3 cellular contexts compared by ENCODE assay signal in genomic region chr1:75263616-75264015, GRCh38.
DNase-seq lines count a peak whose midpoint lies in the region; ATAC-seq, FAIRE-seq and TF ChIP-seq lines count a peak whose summit lies in the region.
"Not testable (repeated sequence)": the region's sequence is repeated elsewhere in the genome, so short reads cannot be mapped to it uniquely, and the experiment has no call there.

No MANE protein-coding gene starts in this region.

- intact Hi-C loops in K562 (cut with micrococcal nuclease) = loop anchor here (10.0 kb wide), 1 partner anchor 461 kb away; the partner anchor contains the start of gene ACADM

- not testable (repeated sequence) for TF ChIP-seq EP300 in K562 (IDR thresholded peaks at IDR 0.05; ENCODE audit: low read length)

- not testable (repeated sequence) for TF ChIP-seq CTCF in HEK293 (tag by site-specific recombination; IDR thresholded peaks at IDR 0.05); K562 (IDR thresholded peaks at IDR 0.05 in 2 of 3, conservative IDR thresholded peaks at IDR 0.05 in 1 of 3; ENCODE audit: insufficient read depth in 2 of 3, low read depth in 1 of 3, low read length in 3 of 3)

- in situ Hi-C loops in K562 (cut with MboI) = not testable (repeated sequence)

- not testable (repeated sequence) for FAIRE-seq in K562 (lab: Jason Lieb, UNC)

- not testable (repeated sequence) for H3K79me2 ChIP-seq in K562 (ENCODE audit: control insufficient read depth, insufficient read depth, low read length)

- H3K9me3 ChIP-seq in HEK293 (ENCODE audit: control insufficient read depth, insufficient read depth, low read depth, low read length); K562 (replicated peaks; ENCODE audit: control insufficient read depth, insufficient read depth, low read depth, low read length): not testable (repeated sequence)

- not testable (repeated sequence) for H3K9me1 ChIP-seq in K562 (ENCODE audit: control insufficient read depth, insufficient read depth, low read length)

- peak overlapping the region; percentile 77 for H3K27ac Mint-ChIP-seq in memory B cell

- H3K9ac ChIP-seq in K562 (ENCODE audit: insufficient read depth in 1 of 2, low read depth in 2 of 2, low read length in 2 of 2) = not testable (repeated sequence)

- not testable (repeated sequence) for H3K4me2 ChIP-seq in K562 (ENCODE audit: insufficient read depth, low read length)

- H3K4me1 Mint-ChIP-seq in memory B cell = peaks cover 31% of the 10 kb centered on the region

- POLR2A ChIA-PET in HEK293 (lab: Yijun Ruan, JAX) = interaction anchor here (0.6 kb wide), 1 partner anchor 282 kb away, joined by 3 read pairs; no protein-coding TSS in a partner anchor
- POLR2A ChIA-PET in K562 (lab: Yijun Ruan, JAX) = not testable (repeated sequence)

- 29% methylated on average over 2 of the region's 2 CpGs for WGBS in K562 (ENCODE audit: insufficient coverage, low coverage, missing lambda C conversion rate)

- H3K4me3 ChIP-seq in HEK293 (ENCODE audit: low read depth, low read length); K562: not testable (repeated sequence)

- not testable (repeated sequence) for H3K27me3 Mint-ChIP-seq in memory B cell

- H3K27ac ChIP-seq in HEK293 (ENCODE audit: extremely low read depth, low read depth, low read length); K562 (ENCODE audit: extremely low read depth, low read depth, low read length): not testable (repeated sequence)

- not testable (repeated sequence) for DNase-seq in K562 (ENCODE audit: extremely low read depth in 1 of 4, low spot score in 3 of 4); memory B cell (ENCODE audit: low spot score in 2 of 2)

- BruUV-seq in K562 (replicated peaks; lab: Mats Ljungman, UMichigan) = not testable (repeated sequence)

- H3K27me3 ChIP-seq in K562 (ENCODE audit: control insufficient read depth in 2 of 2, insufficient read depth in 2 of 2, low read length in 2 of 2) = not testable (repeated sequence)

- not testable (repeated sequence) for H3K36me3 ChIP-seq in HEK293 (ENCODE audit: control insufficient read depth in 2 of 2, insufficient read depth in 1 of 2, low read length in 2 of 2); K562 (ENCODE audit: control insufficient read depth, insufficient read depth, low read length)

- TF ChIP-seq POLR2A in K562 (conservative IDR thresholded peaks at IDR 0.05) = not testable (repeated sequence)

- H3K4me3 Mint-ChIP-seq in memory B cell = not testable (repeated sequence)

- H3K4me1 ChIP-seq in HEK293 (ENCODE audit: control insufficient read depth, insufficient read depth, low read length); K562 (replicated peaks in 1 of 2; ENCODE audit: control insufficient read depth in 2 of 2, insufficient read depth in 2 of 2, low read length in 2 of 2): not testable (repeated sequence)

- TF ChIP-seq RAD21 in K562 (CRISPR knock-in tag; conservative IDR thresholded peaks at IDR 0.05 in 1 of 2, IDR thresholded peaks at IDR 0.05 in 1 of 2) = not testable (repeated sequence)

- not testable (repeated sequence) for H4K20me1 ChIP-seq in K562 (replicated peaks; ENCODE audit: control insufficient read depth, insufficient read depth, low read length)

- CTCF ChIA-PET in HEK293 (lab: Yijun Ruan, JAX) = interaction anchor here (0.6 to 2.1 kb wide), 2 partner anchors 115 to 368 kb away, joined by 3 to 15 read pairs; no protein-coding TSS in a partner anchor
- CTCF ChIA-PET in K562 (lab: Yijun Ruan, JAX; ENCODE audit: low intra/inter-chr PET ratio) = not testable (repeated sequence)

- ATAC-seq in K562; memory B cell (ENCODE audit: low read depth): not testable (repeated sequence)

- not testable (repeated sequence) for H3K36me3 Mint-ChIP-seq in memory B cell

- not testable (repeated sequence) for H2AFZ ChIP-seq in K562 (ENCODE audit: low read depth, low read length)

- not testable (repeated sequence) for H3K9me3 Mint-ChIP-seq in memory B cell

TF ChIP-seq in HEK293, 187 proteins besides CTCF, POLR2A, EP300 and RAD21:
- TF ChIP-seq ZNF146 (tag by site-specific recombination; IDR thresholded peaks at IDR 0.05) = peak; percentile 72

TF ChIP-seq in K562, 482 proteins besides CTCF, POLR2A, EP300 and RAD21:
- peak; percentile 76 for TF ChIP-seq ZNF146 (CRISPR knock-in tag; IDR thresholded peaks at IDR 0.05; ENCODE audit: unreplicated experiment)
